ENCODE assay signal across 19 cellular contexts in genomic region chr5:78009937-78010527, GRCh38.
DNase-seq lines count a peak whose midpoint lies in the region; ATAC-seq and TF ChIP-seq lines count a peak whose summit lies in the region.
"Had no signal": no experiment of that assay in that cellular context is flagged by ENCODE, and none has a peak within 500 bp of the region (broad histone marks: within the 10 kb centered on the region; RNA-seq: fewer than 3 reads in every experiment).

No MANE protein-coding gene starts in this region.

- no peaks in the 10 kb centered on the region for H3K79me2 ChIP-seq in osteoblast (ENCODE audit: insufficient read depth, low read length)

- no peak for ATAC-seq in naive thymus-derived CD4-positive, alpha-beta T cell
- no peak for ATAC-seq in HG02571 (IDR thresholded peaks at IDR 0.05; ENCODE audit: unreplicated experiment)
- ATAC-seq: activated naive CD4-positive, alpha-beta T cell treated with anti-CD3 and anti-CD28 coated beads, Interleukin-2, amount 50 U/mL, for 72 hours; stimulated activated naive B cell treated with anti-CD40 and anti-IgM and Interleukin-4, amounts not matched to agents 10 μg/mL and 1 μg/mL and 100 μg/mL, for 72 hours had no signal

- DNase-seq in BJ (ENCODE audit: low read depth) (peak; percentile 57), fibroblast of the conjunctiva (ENCODE audit: low read depth) (peak; percentile 79), osteoblast (ENCODE audit: insufficient read length, low spot score, missing footprints) (peak; percentile 83), GOT3 (lab: John Stamatoyannopoulos, UW) (no peak), anterior cingulate cortex (lab: John Stamatoyannopoulos, UW) (no peak)
- no peak for DNase-seq in naive thymus-derived CD4-positive, alpha-beta T cell
- DNase-seq: activated CD4-positive, alpha-beta T cell treated with anti-CD3 and anti-CD28 coated beads, Interleukin-2, amount 10 ng/mL, durations not matched to agents 7 days and 5 days; activated T-cell treated with anti-CD3 and anti-CD28 coated beads, Interleukin-2, amount 50 U/mL, for 1 hour; DMS79 treated with DMSO at 0.1 percent for 48 hours; NK-92 treated with Interleukin-12 subunit alpha and Interleukin-12 subunit beta, amount 100 ng/mL, for 24 hours; SHP77; stimulated activated naive B cell treated with anti-CD40 and anti-IgM and Interleukin-4, amounts not matched to agents 10 μg/mL and 1 μg/mL and 100 μg/mL, for 72 hours; T1000 had no signal

- TF ChIP-seq CTCF in BJ (IDR thresholded peaks at IDR 0.05; ENCODE audit: insufficient read depth, low read depth, low read length) (peak; percentile 27; the same call in 1 of the 2 replicates), WI38 (IDR thresholded peaks at IDR 0.05; ENCODE audit: low read depth, low read length) (no peak), osteoblast (IDR thresholded peaks at IDR 0.05; ENCODE audit: extremely low read depth, low read depth, low read length) (no peak)

- H3K27me3 ChIP-seq in BJ (ENCODE audit: control insufficient read depth, insufficient read depth, low read length) (no peaks in the 10 kb centered on the region), osteoblast (ENCODE audit: insufficient read depth, low read length) (no peaks in the 10 kb centered on the region)
- no peaks in the 10 kb centered on the region for H3K27me3 ChIP-seq in naive thymus-derived CD4-positive, alpha-beta T cell (ENCODE audit: control insufficient read depth in 2 of 2, insufficient read depth in 2 of 2, low read length in 2 of 2)

- no peak overlapping the region for H3K27ac Mint-ChIP-seq in naive thymus-derived CD4-positive, alpha-beta T cell
- H3K27ac Mint-ChIP-seq: activated CD4-positive, alpha-beta T cell treated with anti-CD3 and anti-CD28 coated beads, Interleukin-2, amount 10 ng/mL, durations not matched to agents 7 days and 5 days; activated naive CD4-positive, alpha-beta T cell treated with anti-CD3 and anti-CD28 coated beads, Interleukin-2, amount 50 U/mL, for 72 hours; memory B cell; stimulated activated naive B cell treated with anti-CD40 and anti-IgM and Interleukin-4, amounts not matched to agents 10 μg/mL and 1 μg/mL and 100 μg/mL, for 72 hours had no signal

- no peaks in the 10 kb centered on the region for H3K9me3 ChIP-seq in osteoblast (ENCODE audit: low read depth, low read length)
- H3K9me3 ChIP-seq in naive thymus-derived CD4-positive, alpha-beta T cell (ENCODE audit: control insufficient read depth in 2 of 3, low read length in 3 of 3) = no peaks in the 10 kb centered on the region

- intact Hi-C loops in naive thymus-derived CD4-positive, alpha-beta T cell (cut with micrococcal nuclease) = no loop called here

- peak overlapping the region; percentile 80 for H3K4me2 ChIP-seq in osteoblast (ENCODE audit: insufficient read depth, low read length)

- no peaks in the 10 kb centered on the region for H3K36me3 ChIP-seq in BJ (ENCODE audit: control insufficient read depth, insufficient read depth, low read length)
- no peaks in the 10 kb centered on the region for H3K36me3 ChIP-seq in osteoblast (ENCODE audit: insufficient read depth, low read length)
- peaks cover 0 to 5% (median 0%) of the 10 kb centered on the region in 3 experiments for H3K36me3 ChIP-seq in naive thymus-derived CD4-positive, alpha-beta T cell (ENCODE audit: control insufficient read depth in 2 of 3, insufficient read depth in 3 of 3, low read length in 3 of 3)

- H4K20me1 ChIP-seq in osteoblast (ENCODE audit: insufficient read depth, low read length) = no peaks in the 10 kb centered on the region

- no peak overlapping the region for H3K4me3 Mint-ChIP-seq in naive thymus-derived CD4-positive, alpha-beta T cell
- H3K4me3 Mint-ChIP-seq: activated CD4-positive, alpha-beta T cell treated with anti-CD3 and anti-CD28 coated beads, Interleukin-2, amount 10 ng/mL, durations not matched to agents 7 days and 5 days; memory B cell; stimulated activated naive B cell treated with anti-CD40 and anti-IgM and Interleukin-4, amounts not matched to agents 10 μg/mL and 1 μg/mL and 100 μg/mL, for 72 hours had no signal

- H3K27me3 Mint-ChIP-seq in naive thymus-derived CD4-positive, alpha-beta T cell = no peaks in the 10 kb centered on the region
- H3K27me3 Mint-ChIP-seq: activated CD4-positive, alpha-beta T cell treated with anti-CD3 and anti-CD28 coated beads, Interleukin-2, amount 10 ng/mL, durations not matched to agents 7 days and 5 days; memory B cell; stimulated activated naive B cell treated with anti-CD40 and anti-IgM and Interleukin-4, amounts not matched to agents 10 μg/mL and 1 μg/mL and 100 μg/mL, for 72 hours had no signal

- no peaks in the 10 kb centered on the region for H3K4me1 Mint-ChIP-seq in naive thymus-derived CD4-positive, alpha-beta T cell
- H3K4me1 Mint-ChIP-seq: activated CD4-positive, alpha-beta T cell treated with anti-CD3 and anti-CD28 coated beads, Interleukin-2, amount 10 ng/mL, durations not matched to agents 7 days and 5 days; memory B cell; stimulated activated naive B cell treated with anti-CD40 and anti-IgM and Interleukin-4, amounts not matched to agents 10 μg/mL and 1 μg/mL and 100 μg/mL, for 72 hours had no signal

- no peak overlapping the region for H3K4me3 ChIP-seq in BJ (ENCODE audit: low read depth, low read length)
- H3K4me3 ChIP-seq in WI38 (ENCODE audit: low read depth, low read length) = peak overlapping the region; percentile 48
- H3K4me3 ChIP-seq in osteoblast (ENCODE audit: insufficient read depth, low read length) = peak overlapping the region; percentile 38
- H3K4me3 ChIP-seq in naive thymus-derived CD4-positive, alpha-beta T cell (ENCODE audit: low read length) = no peak overlapping the region
- H3K4me3 ChIP-seq: skin epidermis had no signal

- no peaks in the 10 kb centered on the region for H3K9me3 Mint-ChIP-seq in naive thymus-derived CD4-positive, alpha-beta T cell
- H3K9me3 Mint-ChIP-seq: activated CD4-positive, alpha-beta T cell treated with anti-CD3 and anti-CD28 coated beads, Interleukin-2, amount 10 ng/mL, durations not matched to agents 7 days and 5 days; activated naive CD4-positive, alpha-beta T cell treated with anti-CD3 and anti-CD28 coated beads, Interleukin-2, amount 50 U/mL, for 72 hours; memory B cell; stimulated activated naive B cell treated with anti-CD40 and anti-IgM and Interleukin-4, amounts not matched to agents 10 μg/mL and 1 μg/mL and 100 μg/mL, for 72 hours had no signal

- CTCF ChIA-PET in BJ (lab: Yijun Ruan, JAX) = interaction anchor here (1.0 to 2.1 kb wide), 3 partner anchors 9 to 18 kb away, joined by 3 to 4 read pairs (median 3); no protein-coding TSS in a partner anchor
- CTCF ChIA-PET in naive thymus-derived CD4-positive, alpha-beta T cell (lab: Charles Lee) = no interaction called here

- H3K27ac ChIP-seq in osteoblast (ENCODE audit: low read depth, low read length) = peak overlapping the region; percentile 65
- H3K27ac ChIP-seq in naive thymus-derived CD4-positive, alpha-beta T cell (ENCODE audit: low read depth, low read length) = no peak overlapping the region
- H3K27ac ChIP-seq: epithelial cell of prostate had no signal

- peak overlapping the region; percentile 20 for H2AFZ ChIP-seq in osteoblast (ENCODE audit: low read length)

- peaks cover 10% of the 10 kb centered on the region for H3K4me1 ChIP-seq in osteoblast (ENCODE audit: insufficient read depth, low read length)
- H3K4me1 ChIP-seq in naive thymus-derived CD4-positive, alpha-beta T cell (ENCODE audit: control insufficient read depth in 2 of 2, insufficient read depth in 2 of 2, low read length in 2 of 2) = no peaks in the 10 kb centered on the region

- peaks cover 0 to 29% (median 5%) of the 10 kb centered on the region in 5 donors for H3K36me3 Mint-ChIP-seq in naive thymus-derived CD4-positive, alpha-beta T cell
- H3K36me3 Mint-ChIP-seq: activated naive CD4-positive, alpha-beta T cell treated with anti-CD3 and anti-CD28 coated beads, Interleukin-2, amount 50 U/mL, for 72 hours had no signal

- POLR2A ChIA-PET in BJ (lab: Charles Lee) = no interaction called here
- POLR2A ChIA-PET in naive thymus-derived CD4-positive, alpha-beta T cell (lab: Charles Lee) = no interaction called here

Comparison
In these comparisons a context has a peak if more than half of its experiments do, and no peak if none do; other contexts are left out.
1. DNase-seq: peak in BJ (single experiment), fibroblast of the conjunctiva (single experiment) and osteoblast (single experiment); none in naive thymus-derived CD4-positive, alpha-beta T cell (0 of 9), GOT3 (single experiment) and anterior cingulate cortex (0 of 58).
2. H3K4me3 ChIP-seq: peak in WI38 (single experiment) and osteoblast (single experiment); none in BJ (single experiment) and naive thymus-derived CD4-positive, alpha-beta T cell (single experiment).